8 cellular contexts compared by ENCODE assay signal in genomic region chr2:112053917-112054846, GRCh38. TPM values are rescaled to one million over a fixed set of nuclear protein-coding genes. Genes with fewer than 3 reads are reported as not detected.
DNase-seq lines count a peak whose midpoint lies in the region; ATAC-seq and TF ChIP-seq lines count a peak whose summit lies in the region.

No MANE protein-coding gene starts in this region.

- H3K27ac ChIP-seq in psoas muscle (peak overlapping the region; percentile 83), urinary bladder (ENCODE audit: low read depth) (peak overlapping the region; percentile 90)

- peak overlapping the region; percentile 68 for H3K4me3 ChIP-seq in psoas muscle
- H3K4me3 ChIP-seq in urinary bladder (ENCODE audit: low read depth, low read length), result peak overlapping the region; percentile 38

- ATAC-seq in HG02870 (IDR thresholded peaks at IDR 0.05; ENCODE audit: unreplicated experiment) (peak; percentile 57), left ventricle myocardium superior (peak; percentile 77), psoas muscle (peak; percentile 82 to 87 (median 82))

- WGBS in psoas muscle, 3 donors, result 1 to 3% (median 2%) methylated on average over 38 to 62 of the region's 62 CpGs
- 1% methylated on average over 59 of the region's 62 CpGs for WGBS in urinary bladder

- H3K27me3 ChIP-seq in psoas muscle (ENCODE audit: insufficient read depth in 3 of 3, low read length in 2 of 3), result no peaks in the 10 kb centered on the region

- in situ Hi-C loops in GM13977 (cut with MboI; ENCODE audit: low pct_unique_long_range_greater_than_20kb, low sequenced_read_pairs, unreplicated experiment), result no loop called here

- no peak for TF ChIP-seq CTCF in GM13977 (IDR thresholded peaks at IDR 0.05; ENCODE audit: extremely low read depth, insufficient read depth, missing control alignments)
- no peak for TF ChIP-seq CTCF in psoas muscle (IDR thresholded peaks at IDR 0.05)

- H3K36me3 ChIP-seq in psoas muscle (ENCODE audit: insufficient read depth in 1 of 2, low read depth in 1 of 2) (no peaks in the 10 kb centered on the region), urinary bladder (ENCODE audit: insufficient read depth) (no peaks in the 10 kb centered on the region)

- DNase-seq in GM13977 (ENCODE audit: low spot score) (peak; percentile 93), NCI-H1694 (lab: John Stamatoyannopoulos, UW) (peak; percentile 89), T-helper 1 cell (peak; percentile 96 to 98 (median 97)), amygdala (lab: John Stamatoyannopoulos, UW) (peak; percentile 66 to 100 (median 97)), left ventricle myocardium superior (peak; percentile 99), psoas muscle (peak; percentile 98 to 99)

- H3K4me1 ChIP-seq in psoas muscle, result peaks cover 18% of the 10 kb centered on the region
- H3K4me1 ChIP-seq in urinary bladder (ENCODE audit: insufficient read depth), result peaks cover 1% of the 10 kb centered on the region

- no peaks in the 10 kb centered on the region for H3K9me3 ChIP-seq in psoas muscle

- intact Hi-C loops in left ventricle myocardium superior (cut with micrococcal nuclease) (loop anchor here (5.0 kb wide), 1 partner anchor 167 kb away; no protein-coding TSS in a partner anchor), psoas muscle (cut with DNase I) (loop anchor here in 1 of 2 donors (2.0 kb wide), 1 partner anchor 199 kb away; no protein-coding TSS in a partner anchor)

RNA-seq across cellular contexts. Expression of gene TMEM87B, which starts 0.9 kb away (rescaled TPM):
- total RNA-seq in left ventricle myocardium superior (4.7 TPM), psoas muscle (1 to 10 TPM; 3.0 to 6.0 (median 3.9) TPM), urinary bladder (44.3 TPM)
- polyA plus RNA-seq in psoas muscle (1 to 10 TPM; 1.7 to 3.2 (median 3.1) TPM), urinary bladder (13.5 TPM)

Comparison
In these comparisons a context has a peak if more than half of its experiments do, and no peak if none do; other contexts are left out.
1. Peak in every context shown above with its lines: DNase-seq, ATAC-seq, H3K4me3 ChIP-seq and H3K27ac ChIP-seq.